In the genomic region with DNA sequence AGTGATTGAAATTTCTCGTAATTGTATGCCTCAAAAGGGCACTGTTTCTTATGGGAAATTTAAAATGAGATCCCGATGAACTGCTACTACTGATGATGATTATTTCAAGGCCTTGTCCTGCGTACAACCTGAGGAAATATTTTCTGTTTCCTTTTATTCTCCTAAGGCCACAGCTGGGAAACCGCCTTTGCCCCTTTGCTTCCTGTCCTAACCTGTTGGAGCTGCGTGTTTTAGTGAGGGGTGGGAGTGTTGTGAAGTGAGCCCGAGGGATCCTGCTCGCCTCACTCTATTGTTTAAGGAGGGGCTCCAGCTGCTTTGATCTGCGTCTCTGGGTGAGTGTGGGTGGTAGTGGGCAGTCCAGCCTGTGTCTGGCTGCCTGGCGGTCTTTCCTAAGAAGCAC, we compare ENCODE assay signal across 1 cellular context.
TF ChIP-seq lines count a peak whose summit lies in the region.

No MANE protein-coding gene starts in this region.

TF ChIP-seq in GM23338, 12 proteins besides CTCF, POLR2A, EP300 and RAD21 (continued from another document):
- TF ChIP-seq, protein P1, sequence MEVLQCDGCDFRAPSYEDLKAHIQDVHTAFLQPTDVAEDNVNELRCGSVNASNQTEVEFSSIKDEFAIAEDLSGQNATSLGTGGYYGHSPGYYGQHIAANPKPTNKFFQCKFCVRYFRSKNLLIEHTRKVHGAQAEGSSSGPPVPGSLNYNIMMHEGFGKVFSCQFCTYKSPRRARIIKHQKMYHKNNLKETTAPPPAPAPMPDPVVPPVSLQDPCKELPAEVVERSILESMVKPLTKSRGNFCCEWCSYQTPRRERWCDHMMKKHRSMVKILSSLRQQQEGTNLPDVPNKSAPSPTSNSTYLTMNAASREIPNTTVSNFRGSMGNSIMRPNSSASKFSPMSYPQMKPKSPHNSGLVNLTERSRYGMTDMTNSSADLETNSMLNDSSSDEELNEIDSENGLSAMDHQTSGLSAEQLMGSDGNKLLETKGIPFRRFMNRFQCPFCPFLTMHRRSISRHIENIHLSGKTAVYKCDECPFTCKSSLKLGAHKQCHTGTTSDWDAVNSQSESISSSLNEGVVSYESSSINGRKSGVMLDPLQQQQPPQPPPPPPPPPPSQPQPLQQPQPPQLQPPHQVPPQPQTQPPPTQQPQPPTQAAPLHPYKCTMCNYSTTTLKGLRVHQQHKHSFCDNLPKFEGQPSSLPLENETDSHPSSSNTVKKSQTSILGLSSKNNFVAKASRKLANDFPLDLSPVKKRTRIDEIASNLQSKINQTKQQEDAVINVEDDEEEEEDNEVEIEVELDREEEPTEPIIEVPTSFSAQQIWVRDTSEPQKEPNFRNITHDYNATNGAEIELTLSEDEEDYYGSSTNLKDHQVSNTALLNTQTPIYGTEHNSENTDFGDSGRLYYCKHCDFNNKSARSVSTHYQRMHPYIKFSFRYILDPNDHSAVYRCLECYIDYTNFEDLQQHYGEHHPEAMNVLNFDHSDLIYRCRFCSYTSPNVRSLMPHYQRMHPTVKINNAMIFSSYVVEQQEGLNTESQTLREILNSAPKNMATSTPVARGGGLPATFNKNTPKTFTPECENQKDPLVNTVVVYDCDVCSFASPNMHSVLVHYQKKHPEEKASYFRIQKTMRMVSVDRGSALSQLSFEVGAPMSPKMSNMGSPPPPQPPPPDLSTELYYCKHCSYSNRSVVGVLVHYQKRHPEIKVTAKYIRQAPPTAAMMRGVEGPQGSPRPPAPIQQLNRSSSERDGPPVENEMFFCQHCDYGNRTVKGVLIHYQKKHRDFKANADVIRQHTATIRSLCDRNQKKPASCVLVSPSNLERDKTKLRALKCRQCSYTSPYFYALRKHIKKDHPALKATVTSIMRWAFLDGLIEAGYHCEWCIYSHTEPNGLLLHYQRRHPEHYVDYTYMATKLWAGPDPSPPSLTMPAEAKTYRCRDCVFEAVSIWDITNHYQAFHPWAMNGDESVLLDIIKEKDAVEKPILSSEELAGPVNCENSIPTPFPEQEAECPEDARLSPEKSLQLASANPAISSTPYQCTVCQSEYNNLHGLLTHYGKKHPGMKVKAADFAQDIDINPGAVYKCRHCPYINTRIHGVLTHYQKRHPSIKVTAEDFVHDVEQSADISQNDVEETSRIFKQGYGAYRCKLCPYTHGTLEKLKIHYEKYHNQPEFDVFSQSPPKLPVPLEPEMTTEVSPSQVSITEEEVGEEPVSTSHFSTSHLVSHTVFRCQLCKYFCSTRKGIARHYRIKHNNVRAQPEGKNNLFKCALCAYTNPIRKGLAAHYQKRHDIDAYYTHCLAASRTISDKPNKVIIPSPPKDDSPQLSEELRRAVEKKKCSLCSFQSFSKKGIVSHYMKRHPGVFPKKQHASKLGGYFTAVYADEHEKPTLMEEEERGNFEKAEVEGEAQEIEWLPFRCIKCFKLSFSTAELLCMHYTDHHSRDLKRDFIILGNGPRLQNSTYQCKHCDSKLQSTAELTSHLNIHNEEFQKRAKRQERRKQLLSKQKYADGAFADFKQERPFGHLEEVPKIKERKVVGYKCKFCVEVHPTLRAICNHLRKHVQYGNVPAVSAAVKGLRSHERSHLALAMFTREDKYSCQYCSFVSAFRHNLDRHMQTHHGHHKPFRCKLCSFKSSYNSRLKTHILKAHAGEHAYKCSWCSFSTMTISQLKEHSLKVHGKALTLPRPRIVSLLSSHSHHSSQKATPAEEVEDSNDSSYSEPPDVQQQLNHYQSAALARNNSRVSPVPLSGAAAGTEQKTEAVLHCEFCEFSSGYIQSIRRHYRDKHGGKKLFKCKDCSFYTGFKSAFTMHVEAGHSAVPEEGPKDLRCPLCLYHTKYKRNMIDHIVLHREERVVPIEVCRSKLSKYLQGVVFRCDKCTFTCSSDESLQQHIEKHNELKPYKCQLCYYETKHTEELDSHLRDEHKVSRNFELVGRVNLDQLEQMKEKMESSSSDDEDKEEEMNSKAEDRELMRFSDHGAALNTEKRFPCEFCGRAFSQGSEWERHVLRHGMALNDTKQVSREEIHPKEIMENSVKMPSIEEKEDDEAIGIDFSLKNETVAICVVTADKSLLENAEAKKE (CRISPR knock-in tag; IDR thresholded peaks at IDR 0.05): no peak
- TF ChIP-seq CREB1 (CRISPR knock-in tag; IDR thresholded peaks at IDR 0.05; ENCODE audit: low read depth) (no peak), NANOG (IDR thresholded peaks at IDR 0.05; ENCODE audit: borderline replicate concordance) (no peak)
